Comparison of ENCODE assay signal across 8 cellular contexts in the genomic region with DNA sequence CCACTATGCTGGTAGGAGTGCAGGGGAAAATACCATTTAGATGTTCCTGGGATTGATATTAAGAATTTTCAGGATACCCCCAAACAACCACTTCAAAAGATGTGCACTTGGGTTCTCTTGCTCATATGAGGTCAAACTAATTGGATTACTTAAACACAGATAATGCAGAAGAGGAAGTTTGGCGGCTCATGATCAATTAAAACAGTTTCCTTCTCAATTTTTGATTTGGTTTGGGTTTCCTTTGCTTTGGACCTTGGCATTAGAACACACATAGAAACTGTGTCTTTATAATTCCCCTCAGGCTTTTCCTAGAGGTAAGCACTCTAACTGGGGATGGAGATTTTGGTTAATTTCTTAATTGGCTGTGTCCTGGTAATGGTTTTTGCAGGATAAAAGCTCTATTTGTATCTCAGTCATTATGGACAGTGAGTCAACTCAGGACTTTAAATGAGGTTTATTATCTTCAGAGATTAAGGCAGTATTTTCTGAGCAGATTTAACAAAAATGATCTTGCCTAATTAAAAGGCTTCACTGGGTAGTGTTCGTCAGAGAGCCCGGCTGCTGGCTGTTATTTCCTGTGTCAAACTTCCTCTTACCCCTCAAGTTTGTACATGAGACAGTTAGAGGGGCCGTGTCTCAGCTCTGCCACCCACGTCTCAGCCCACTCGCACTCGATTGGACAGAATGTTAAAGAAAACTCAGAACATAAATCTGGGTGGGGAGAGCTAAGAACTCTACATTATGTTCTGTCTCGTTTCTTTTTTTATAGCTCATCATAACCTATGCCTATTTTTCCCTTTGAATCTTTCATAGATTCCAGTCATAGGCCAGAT. TPM values are rescaled to one million over a fixed set of nuclear protein-coding genes. Genes with fewer than 3 reads are reported as not detected.
A peak's percentile ranks its signal among the peaks of the same experiment; 100 is the strongest.
DNase-seq lines count a peak whose midpoint lies in the region; ATAC-seq and TF ChIP-seq lines count a peak whose summit lies in the region.

No MANE protein-coding gene starts in this region.

- no peak for ATAC-seq in body of pancreas

- TF ChIP-seq POLR2A in body of pancreas (IDR thresholded peaks at IDR 0.05), result no peak

- intact Hi-C loops in A673 (cut with micrococcal nuclease; ENCODE audit: unreplicated experiment) (no loop called here), body of pancreas (cut with DNase I) (no loop called here)

- CTCF ChIA-PET in A673 (lab: Charles Lee), result no interaction called here

- no TSS peak for BruUV-seq in A673 (replicated peaks; lab: Mats Ljungman, UMichigan)

- POLR2A ChIA-PET in A673 (lab: Charles Lee; ENCODE audit: low non-redundant PET), result no interaction called here

- TF ChIP-seq CTCF in A673 (conservative IDR thresholded peaks at IDR 0.05; ENCODE audit: low read depth, low read length) (no peak), GM20000 (IDR thresholded peaks at IDR 0.05; ENCODE audit: extremely low read depth, missing control alignments) (no peak), body of pancreas (IDR thresholded peaks at IDR 0.05) (no peak)

- H3K4me1 ChIP-seq in A673 (ENCODE audit: insufficient read depth, low read length, poor library complexity, severe bottlenecking), result peaks cover 14% of the 10 kb centered on the region
- H3K4me1 ChIP-seq in body of pancreas, result no peaks in the 10 kb centered on the region

- H3K9me3 ChIP-seq in A673 (ENCODE audit: low read depth, low read length, poor library complexity, severe bottlenecking) (no peaks in the 10 kb centered on the region), body of pancreas (no peaks in the 10 kb centered on the region)

- H3K27ac ChIP-seq in A673 (ENCODE audit: low read depth, low read length, poor library complexity, severe bottlenecking), result no peak overlapping the region
- H3K27ac ChIP-seq in body of pancreas, result no peak overlapping the region

- H3K27me3 ChIP-seq in A673 (replicated peaks; ENCODE audit: insufficient read depth, low read depth, low read length, poor library complexity), result no peaks in the 10 kb centered on the region
- peaks cover 0 to 5% of the 10 kb centered on the region in 2 donors for H3K27me3 ChIP-seq in body of pancreas

- H3K36me3 ChIP-seq in A673 (ENCODE audit: insufficient read depth, low read length, poor library complexity, severe bottlenecking) (no peaks in the 10 kb centered on the region), body of pancreas (replicated peaks in 1 of 2; ENCODE audit: insufficient read depth in 1 of 2, low read depth in 2 of 2) (no peaks in the 10 kb centered on the region)

- H3K4me3 ChIP-seq in A673 (ENCODE audit: low read depth, low read length, poor library complexity, severe bottlenecking) (no peak overlapping the region), body of pancreas (no peak overlapping the region)

- DNase-seq in A673 (ENCODE audit: low spot score), result peak; percentile 38
- DNase-seq in GM20000 (ENCODE audit: low spot score), result peak; percentile 61
- DNase-seq in NCI-H82 treated with DMSO at 0.1 percent for 48 hours (lab: John Stamatoyannopoulos, UW; ENCODE audit: unreplicated experiment), result peak; percentile 1
- peak in 3 of 4 donors; percentile 12 to 40 (median 13) for DNase-seq in body of pancreas
- peak; percentile 7 for DNase-seq in stimulated activated CD8-positive, alpha-beta memory T cell treated with anti-CD3 and anti-CD28 coated beads, Interleukin-15, amount 100 ng/mL, for 1 hour (ENCODE audit: low read depth)
- no peak for DNase-seq in germinal center (ENCODE audit: low spot score)
- no peak for DNase-seq in NCI-H1048 (lab: John Stamatoyannopoulos, UW)
- DNase-seq in COLO668 (lab: John Stamatoyannopoulos, UW; ENCODE audit: unreplicated experiment), result no peak

- WGBS in body of pancreas, 2 donors, result 54 to 69% methylated on average over 8 of the region's 8 CpGs

RNA-seq across cellular contexts. Expression of gene PREP, which starts 50.3 kb away (rescaled TPM):
- 34.1 and 35.5 TPM in 2 replicates for total RNA-seq in A673 (2021)
- total RNA-seq in body of pancreas, result 10 to 100 TPM; 10.1 to 21.8 TPM

Comparison
In these comparisons a context has a peak if more than half of its experiments do, and no peak if none do; other contexts are left out.
1. DNase-seq: peak in A673 (single experiment), GM20000 (single experiment), NCI-H82 treated with DMSO at 0.1 percent for 48 hours (single experiment), body of pancreas (3 of 4) and stimulated activated CD8-positive, alpha-beta memory T cell treated with anti-CD3 and anti-CD28 coated beads, Interleukin-15, amount 100 ng/mL, for 1 hour (single experiment); none in germinal center (single experiment), NCI-H1048 (single experiment) and COLO668 (single experiment).